Comparison of ENCODE assay signal across 5 cellular contexts in the genomic region with DNA sequence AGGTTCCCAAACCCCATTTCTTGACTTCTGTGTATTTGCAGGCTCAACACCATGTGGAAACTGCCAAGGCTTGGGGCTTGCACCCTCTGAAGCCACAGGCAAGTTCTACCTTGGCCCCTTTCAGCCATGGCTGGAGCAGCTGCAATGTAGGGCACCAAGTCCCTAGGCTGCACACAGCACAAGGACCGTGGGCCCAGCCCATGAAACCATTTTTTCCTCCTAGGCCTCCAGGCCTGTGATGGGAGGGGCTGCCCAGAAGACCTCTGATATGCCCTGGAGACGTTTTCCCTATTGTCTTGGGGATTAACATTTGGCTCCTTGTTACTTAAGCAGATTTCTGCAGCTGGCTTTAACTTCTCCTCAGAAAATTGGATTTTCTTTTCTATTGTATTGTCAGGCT. TPM values are rescaled to one million over a fixed set of nuclear protein-coding genes. Genes with fewer than 3 reads are reported as not detected.
"Had no signal": no experiment of that assay in that cellular context is flagged by ENCODE, and none has a peak within 500 bp of the region (broad histone marks: within the 10 kb centered on the region; RNA-seq: fewer than 3 reads in every experiment).

No MANE protein-coding gene starts in this region.

RNA-seq across cellular contexts. Expression of a gene that starts 24.0 kb away (rescaled TPM):
- total RNA-seq: HepG2, HT-29, HT1080, IMR-90 had no signal
- polyA plus RNA-seq: HepG2, IgD-negative memory B cell, IMR-90 had no signal
